20 cellular contexts compared by ENCODE assay signal in the genomic region with DNA sequence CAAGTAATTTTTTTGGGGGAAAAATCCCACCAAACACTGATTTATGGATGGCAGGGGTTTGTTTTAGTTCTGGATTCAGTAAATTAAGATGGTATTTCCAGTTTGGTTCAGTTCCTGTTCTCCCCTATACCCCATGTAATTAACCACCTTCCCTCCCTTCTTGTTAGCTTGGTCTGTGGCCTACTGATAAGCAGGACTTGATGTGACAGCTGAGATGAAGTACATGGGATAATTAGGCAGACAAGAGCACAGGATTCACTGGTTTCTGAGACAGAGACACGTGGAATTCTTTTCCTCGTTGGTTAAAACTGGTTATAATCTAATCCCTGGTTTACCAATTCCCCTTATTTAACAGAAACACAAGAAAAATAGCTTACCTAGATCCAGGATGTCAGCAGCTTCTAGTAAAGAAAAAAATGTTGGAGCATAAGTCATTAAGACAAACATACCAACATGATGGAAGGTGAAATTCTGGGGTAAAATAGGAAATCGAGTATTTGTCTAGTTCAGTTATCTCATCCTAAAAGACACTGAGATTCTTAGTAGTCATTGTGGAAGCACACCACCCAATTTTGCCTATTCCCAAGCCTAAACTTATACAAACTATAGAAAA.
"Had no signal": no experiment of that assay in that cellular context is flagged by ENCODE, and none has a peak within 500 bp of the region (broad histone marks: within the 10 kb centered on the region; RNA-seq: fewer than 3 reads in every experiment).

No MANE protein-coding gene starts in this region.

- DNase-seq: dermis blood vessel endothelial cell; effector CD8-positive, alpha-beta T cell; heart left ventricle; hippocampal formation; left colon; naive thymus-derived CD4-positive, alpha-beta T cell; sigmoid colon; stimulated activated CD4-positive, alpha-beta T cell treated with anti-CD3 and anti-CD28 coated beads, Interleukin-2, amount 100 ng/mL, for 24 hours; stimulated activated CD4-positive, alpha-beta T cell treated with anti-CD3 and anti-CD28 coated beads, Interleukin-4, amount 100 ng/mL, for 4 hours; stimulated activated naive CD4-positive, alpha-beta T cell; stomach; substantia nigra; transverse colon had no signal

- H3K27me3 ChIP-seq: heart left ventricle, neutrophil, right atrium auricular region, sigmoid colon, stomach, transverse colon had no signal

- H3K36me3 ChIP-seq: thoracic aorta, transverse colon had no signal

- H3K9me3 ChIP-seq: heart left ventricle, neutrophil, right atrium auricular region, sigmoid colon, stomach, thoracic aorta, transverse colon had no signal

- ATAC-seq: esophagus mucosa; heart left ventricle; left colon; naive thymus-derived CD4-positive, alpha-beta T cell had no signal

- FAIRE-seq: colon, frontal cortex had no signal

- H3K4me1 ChIP-seq: stomach had no signal

- H3K4me3 ChIP-seq: heart left ventricle, right atrium auricular region, sigmoid colon, skin epidermis, stomach, thoracic aorta, transverse colon had no signal

- H3K27ac ChIP-seq: heart left ventricle, neutrophil, right atrium auricular region, sigmoid colon, skin epidermis, stomach, thoracic aorta, transverse colon had no signal
